13 cellular contexts compared by ENCODE assay signal in genomic region chr22:40826292-40826691, GRCh38. TPM values are rescaled to one million over a fixed set of nuclear protein-coding genes. Genes with fewer than 3 reads are reported as not detected.
"Had no signal": no experiment of that assay in that cellular context is flagged by ENCODE, and none has a peak within 500 bp of the region (broad histone marks: within the 10 kb centered on the region; RNA-seq: fewer than 3 reads in every experiment).

No MANE protein-coding gene starts in this region.

RNA-seq across cellular contexts. Expression of gene DNAJB7, which starts 35.6 kb away (rescaled TPM):
- total RNA-seq: activated CD8-positive, alpha-beta memory T cell treated with anti-CD3 and anti-CD28 coated beads for 36 hours; activated T-cell treated with anti-CD3 and anti-CD28 coated beads, Interleukin-2, amount 50 U/mL, for 72 hours; aorta; frontal cortex; lung microvascular endothelial cell; myocyte; sigmoid colon; stomach; T-helper 2 cell treated with Interferon-gamma antibody and Interleukin-4, amounts not matched to agents 100 ng/mL and 5 ng/mL, for 36 hours; temporal lobe; vagina had no signal
- polyA plus RNA-seq: aorta, esophagus, keratinocyte, stomach had no signal
